25 cellular contexts compared by ENCODE assay signal in genomic region chr9:117521293-117521692, GRCh38.
"Had no signal": no experiment of that assay in that cellular context is flagged by ENCODE, and none has a peak within 500 bp of the region (broad histone marks: within the 10 kb centered on the region; RNA-seq: fewer than 3 reads in every experiment).

No MANE protein-coding gene starts in this region.

- H3K4me3 ChIP-seq: ascending aorta, cardiac muscle cell, MG63, SJCRH30, SK-N-MC had no signal

- H3K36me3 ChIP-seq: ascending aorta, cardiac muscle cell, MG63, SJCRH30 had no signal

- H3K27ac ChIP-seq: ascending aorta, cardiac muscle cell, SJCRH30, SK-N-MC had no signal

- H3K4me1 ChIP-seq: ascending aorta, SJCRH30 had no signal

- DNase-seq: activated CD4-positive, alpha-beta T cell treated with anti-CD3 and anti-CD28 coated beads, Interleukin-2, amount 10 ng/mL, durations not matched to agents 24 days and 14 days; activated CD4-positive, alpha-beta T cell treated with anti-CD3 and anti-CD28 coated beads, Interleukin-2, amount 50 U/mL, for 4 hours; activated CD8-positive, alpha-beta T cell treated with anti-CD3 and anti-CD28 coated beads for 36 hours; activated effector memory CD4-positive, alpha-beta T cell treated with anti-CD3 and anti-CD28 coated beads, Interleukin-2, amount 50 U/mL, for 16 hours; activated naive CD4-positive, alpha-beta T cell; activated naive CD4-positive, alpha-beta T cell treated with anti-CD3 and anti-CD28 coated beads, Interleukin-2, amount 50 U/mL, for 16 hours; activated naive CD8-positive, alpha-beta T cell treated with anti-CD3 and anti-CD28 coated beads, Interleukin-2, amount 10 ng/mL, durations not matched to agents 7 days and 5 days; activated T-cell treated with anti-CD3 and anti-CD28 coated beads, Interleukin-2, amount 50 U/mL, for 1 hour; activated T-cell treated with anti-CD3 and anti-CD28 coated beads, Interleukin-2, amount 50 U/mL, for 72 hours; Kasumi-1; NCI-H1048; NCI-H1105 treated with DMSO at 0.1 percent for 48 hours; NCI-H1436; NCI-H187; NCI-H2081 treated with DMSO at 0.1 percent for 48 hours; NCI-H2171 treated with DMSO at 0.1 percent for 48 hours; NCI-H2227 treated with DMSO at 0.1 percent for 48 hours; NCI-H510A treated with DMSO at 0.1 percent for 48 hours; NCI-H526 treated with DMSO at 0.1 percent for 48 hours; SHP77; SJCRH30 had no signal

- H3K9me3 ChIP-seq: ascending aorta, MG63, SJCRH30 had no signal

- H3K27me3 ChIP-seq: ascending aorta, cardiac muscle cell, MG63, SJCRH30 had no signal
